Comparison of ENCODE assay signal across 7 cellular contexts in the genomic region with DNA sequence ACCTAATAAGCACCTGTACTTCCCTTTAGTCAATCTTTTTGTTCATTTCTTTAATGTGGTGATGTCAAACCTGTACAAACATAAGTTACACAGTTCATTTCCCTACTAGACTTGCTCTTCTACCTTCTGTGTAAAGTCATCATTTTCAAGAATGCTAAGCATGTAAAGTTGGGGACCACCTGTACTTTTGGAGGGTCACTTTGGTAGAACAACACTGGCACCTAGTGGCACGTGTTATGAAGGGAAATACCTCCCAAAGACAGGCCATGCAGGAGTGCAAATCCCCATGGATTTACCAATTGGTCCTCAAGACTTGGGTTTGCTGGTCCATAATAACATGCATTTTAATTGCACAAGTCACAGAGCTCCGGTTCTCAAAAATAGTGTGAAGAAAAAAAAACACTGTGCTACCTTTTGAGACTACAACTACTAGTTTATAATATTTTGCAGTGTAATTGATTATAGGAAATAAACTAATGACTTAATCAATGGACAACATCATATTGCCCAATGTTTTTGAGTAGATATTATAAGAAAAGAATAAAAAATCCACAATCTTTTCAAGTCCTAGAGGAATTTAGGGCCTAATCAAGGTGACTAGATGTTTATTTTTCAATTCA.
A peak's percentile ranks its signal among the peaks of the same experiment; 100 is the strongest.
DNase-seq lines count a peak whose midpoint lies in the region; TF ChIP-seq lines count a peak whose summit lies in the region.

No MANE protein-coding gene starts in this region.

- H3K4me3 ChIP-seq in retinal pigment epithelial cell (ENCODE audit: low read length): no peak overlapping the region

- peak; percentile 80 for DNase-seq in ELR (ENCODE audit: low read depth)
- DNase-seq in HS-27A (ENCODE audit: low read depth): peak; percentile 55
- DNase-seq in T1000 (lab: John Stamatoyannopoulos, UW): peak; percentile 47
- DNase-seq in globus pallidus (ENCODE audit: low spot score): peak; percentile 6
- peak; percentile 38 for DNase-seq in retinal pigment epithelial cell (ENCODE audit: low read depth)
- DNase-seq in NCI-H2107 (lab: John Stamatoyannopoulos, UW): no peak
- DNase-seq in cerebellar nuclear complex (lab: John Stamatoyannopoulos, UW): no peak

- TF ChIP-seq CTCF in retinal pigment epithelial cell (conservative IDR thresholded peaks at IDR 0.05; ENCODE audit: low read depth, low read length): peak; percentile 75

Comparison
In these comparisons a context has a peak if more than half of its experiments do, and no peak if none do; other contexts are left out.
1. DNase-seq: peak in ELR (single experiment), HS-27A (single experiment), T1000 (single experiment), globus pallidus (single experiment) and retinal pigment epithelial cell (single experiment); none in NCI-H2107 (single experiment) and cerebellar nuclear complex (0 of 2).